In genomic region chr21:34846601-34847112, GRCh38 we compare ENCODE assay signal across 10 cellular contexts.
A peak's percentile ranks its signal among the peaks of the same experiment; 100 is the strongest.
DNase-seq lines count a peak whose midpoint lies in the region; ATAC-seq, FAIRE-seq and TF ChIP-seq lines count a peak whose summit lies in the region.
"Had no signal": no experiment of that assay in that cellular context is flagged by ENCODE, and none has a peak within 500 bp of the region (broad histone marks: within the 10 kb centered on the region; RNA-seq: fewer than 3 reads in every experiment).

No MANE protein-coding gene starts in this region.

- POLR2A ChIA-PET in endothelial cell of umbilical vein (lab: Charles Lee): interaction anchor here (0.7 to 1.5 kb wide), 2 partner anchors 41 to 42 kb away, joined by 3 to 4 read pairs; no protein-coding TSS in a partner anchor

- peak; percentile 79 for DNase-seq in Caki2 (ENCODE audit: low read depth)
- peak; percentile 74 for DNase-seq in NCI-H2171 treated with DMSO at 0.1 percent for 48 hours (lab: John Stamatoyannopoulos, UW)
- no peak for DNase-seq in endothelial cell of umbilical vein (ENCODE audit: low read depth, low spot score)
- DNase-seq in osteocyte (ENCODE audit: extremely low spot score, unreplicated experiment): no peak
- DNase-seq in effector CD4-positive, alpha-beta T cell: no peak
- DNase-seq in midbrain (lab: John Stamatoyannopoulos, UW): no peak
- DNase-seq: left ventricle myocardium superior had no signal

- BruUV-seq in endothelial cell of umbilical vein (replicated peaks; lab: Mats Ljungman, UMichigan): no TSS peak

- H3K9me3 Mint-ChIP-seq in osteocyte (ENCODE audit: unreplicated experiment): no peaks in the 10 kb centered on the region
- H3K9me3 Mint-ChIP-seq: stimulated activated naive CD8-positive, alpha-beta T cell treated with anti-CD3 and anti-CD28 coated beads, Interleukin-15, Interleukin-2, amounts not matched to agents 100 ng/mL and 50 ng/mL, for 24 hours had no signal

- no peak for TF ChIP-seq POLR2A in endothelial cell of umbilical vein (IDR thresholded peaks at IDR 0.05; ENCODE audit: low read depth, low read length)

- peaks cover 13% of the 10 kb centered on the region for H3K36me3 Mint-ChIP-seq in osteocyte (ENCODE audit: unreplicated experiment)

- TF ChIP-seq CTCF in endothelial cell of umbilical vein (IDR thresholded peaks at IDR 0.05; ENCODE audit: extremely low read depth in 1 of 2, insufficient read depth in 1 of 2, low read depth in 1 of 2, low read length in 2 of 2) (no peak), osteocyte (IDR thresholded peaks at IDR 0.05) (no peak)

- H3K27ac ChIP-seq in endothelial cell of umbilical vein (ENCODE audit: insufficient read depth, low read depth, low read length): no peak overlapping the region

- no peak overlapping the region for H3K9ac ChIP-seq in endothelial cell of umbilical vein (replicated peaks; ENCODE audit: extremely low read depth, insufficient read depth, low read length)

- no peak overlapping the region for H3K4me3 ChIP-seq in endothelial cell of umbilical vein (replicated peaks in 1 of 3; ENCODE audit: insufficient read depth in 1 of 3, low read depth in 1 of 3, low read length in 3 of 3)

- no peaks in the 10 kb centered on the region for H3K9me1 ChIP-seq in endothelial cell of umbilical vein (replicated peaks; ENCODE audit: control insufficient read depth, extremely low read depth, insufficient read depth, low read length)

- no peaks in the 10 kb centered on the region for H3K27me3 Mint-ChIP-seq in osteocyte (ENCODE audit: unreplicated experiment)
- H3K27me3 Mint-ChIP-seq: stimulated activated naive CD8-positive, alpha-beta T cell treated with anti-CD3 and anti-CD28 coated beads, Interleukin-15, Interleukin-2, amounts not matched to agents 100 ng/mL and 50 ng/mL, for 24 hours had no signal

- CTCF ChIA-PET in endothelial cell of umbilical vein (lab: Charles Lee): interaction anchor here (1.0 to 2.3 kb wide), 9 partner anchors 10 to 101 kb away, joined by 3 to 24 read pairs (median 6); no protein-coding TSS in a partner anchor

- H3K4me3 Mint-ChIP-seq in osteocyte (ENCODE audit: unreplicated experiment): peak overlapping the region; percentile 60

- intact Hi-C loops in endothelial cell of umbilical vein (cut with micrococcal nuclease): no loop called here

- no peaks in the 10 kb centered on the region for H3K9me3 ChIP-seq in endothelial cell of umbilical vein (replicated peaks; ENCODE audit: control insufficient read depth, insufficient read depth, low read length)

- H4K20me1 ChIP-seq in endothelial cell of umbilical vein (replicated peaks; ENCODE audit: control insufficient read depth, extremely low read depth, insufficient read depth, low read length): peaks cover 4% of the 10 kb centered on the region

- dilution Hi-C loops in endothelial cell of umbilical vein (cut with MboI; ENCODE audit: extremely low pct_ligation_motif_present, low sequenced_read_pairs): no loop called here

- no peak for ATAC-seq in GM18511 (IDR thresholded peaks at IDR 0.05; ENCODE audit: unreplicated experiment)
- no peak for ATAC-seq in HG03521 (IDR thresholded peaks at IDR 0.05; ENCODE audit: unreplicated experiment)

- peaks cover 45% of the 10 kb centered on the region for H3K4me1 Mint-ChIP-seq in osteocyte (ENCODE audit: unreplicated experiment)

- in situ Hi-C loops in Caki2 (cut with HindIII; ENCODE audit: low pct_unique_long_range_greater_than_20kb, low sequenced_read_pairs): no loop called here

- peaks cover 0 to 3% of the 10 kb centered on the region in 2 experiments for H3K36me3 ChIP-seq in endothelial cell of umbilical vein (ENCODE audit: control insufficient read depth in 2 of 2, extremely low read depth in 1 of 2, insufficient read depth in 2 of 2, low read length in 2 of 2)

- H3K27ac Mint-ChIP-seq in osteocyte (ENCODE audit: unreplicated experiment): peak overlapping the region; percentile 91

- FAIRE-seq in endothelial cell of umbilical vein (lab: Jason Lieb, UNC): peak; percentile 47

- H2AFZ ChIP-seq in endothelial cell of umbilical vein (ENCODE audit: low read depth, low read length): no peak overlapping the region

- no peaks in the 10 kb centered on the region for H3K27me3 ChIP-seq in endothelial cell of umbilical vein (ENCODE audit: control insufficient read depth in 2 of 2, insufficient read depth in 2 of 2, low read length in 2 of 2)

- peaks cover 17% of the 10 kb centered on the region for H3K4me1 ChIP-seq in endothelial cell of umbilical vein (ENCODE audit: control insufficient read depth, extremely low read depth, insufficient read depth, low read length)

- H3K79me2 ChIP-seq in endothelial cell of umbilical vein (ENCODE audit: control insufficient read depth, insufficient read depth, low read length): peaks cover 35% of the 10 kb centered on the region

- no peak overlapping the region for H3K4me2 ChIP-seq in endothelial cell of umbilical vein (ENCODE audit: insufficient read depth, low read length)

TF ChIP-seq in endothelial cell of umbilical vein, 7 proteins besides CTCF, POLR2A, EP300 and RAD21:
- TF ChIP-seq GATA2 (IDR thresholded peaks at IDR 0.05; ENCODE audit: insufficient read depth, insufficient read length, low read depth, low read length) (no peak), FOS (IDR thresholded peaks at IDR 0.05; ENCODE audit: borderline replicate concordance, insufficient read depth, low read length) (no peak), JUN (IDR thresholded peaks at IDR 0.05; ENCODE audit: borderline replicate concordance, insufficient read depth, insufficient read length, low read depth) (no peak), POLR2AphosphoS5 (IDR thresholded peaks at IDR 0.05; ENCODE audit: insufficient read depth, low read depth, low read length) (no peak), MAX (IDR thresholded peaks at IDR 0.05; ENCODE audit: insufficient read depth, insufficient read length) (no peak), EZH2 (IDR thresholded peaks at IDR 0.05; ENCODE audit: borderline replicate concordance, low read depth, low read length, severe bottlenecking) (no peak), MYC (IDR thresholded peaks at IDR 0.05; ENCODE audit: low read depth, low read length) (no peak)

Comparison
In these comparisons a context has a peak if more than half of its experiments do, and no peak if none do; other contexts are left out.
1. DNase-seq: peak in Caki2 (single experiment) and NCI-H2171 treated with DMSO at 0.1 percent for 48 hours (single experiment); none in endothelial cell of umbilical vein (single experiment), osteocyte (single experiment), effector CD4-positive, alpha-beta T cell (single experiment) and midbrain (single experiment).